In genomic region chr18:48541747-48542108, GRCh38 we compare ENCODE assay signal across 9 cellular contexts. TPM values are rescaled to one million over a fixed set of nuclear protein-coding genes. Genes with fewer than 3 reads are reported as not detected.
DNase-seq lines count a peak whose midpoint lies in the region; ATAC-seq and TF ChIP-seq lines count a peak whose summit lies in the region.
"Had no signal": no experiment of that assay in that cellular context is flagged by ENCODE, and none has a peak within 500 bp of the region (broad histone marks: within the 10 kb centered on the region; RNA-seq: fewer than 3 reads in every experiment).

No MANE protein-coding gene starts in this region.

- peaks cover 46% of the 10 kb centered on the region for H3K4me1 Mint-ChIP-seq in type B pancreatic cell (ENCODE audit: unreplicated experiment)

- DNase-seq in heart left ventricle (no peak), Right ventricle myocardium superior (no peak), caudate nucleus (lab: John Stamatoyannopoulos, UW) (no peak), mesendoderm (no peak), type B pancreatic cell (ENCODE audit: extremely low spot score, unreplicated experiment) (no peak)
- DNase-seq: Karpas-422 had no signal

- intact Hi-C loops in heart left ventricle (cut with DNase I) = loop anchor here in 7 of 10 donors (2.0 to 10.0 kb wide), 9 partner anchors 21 to 121 kb away; no protein-coding TSS in a partner anchor
- intact Hi-C loops in Right ventricle myocardium superior (cut with DNase I) = no loop called here

- no peak overlapping the region for H4K8ac ChIP-seq in mesendoderm (ENCODE audit: low read depth, low read length)

- H3K27me3 Mint-ChIP-seq in type B pancreatic cell = no peaks in the 10 kb centered on the region

- H3K36me3 Mint-ChIP-seq in type B pancreatic cell = no peaks in the 10 kb centered on the region

- peak overlapping the region; percentile 29 for H3K23ac ChIP-seq in mesendoderm (ENCODE audit: low read length)

- H3K27ac ChIP-seq in heart left ventricle (peak overlapping the region; percentile 89 to 98 (median 96)), caudate nucleus (ENCODE audit: low read depth, low read length) (peak overlapping the region; percentile 88), mesendoderm (ENCODE audit: low read depth, low read length) (no peak overlapping the region)

- 82 to 90% (median 84%) methylated on average over 2 of the region's 2 CpGs for WGBS in heart left ventricle, 4 donors
- WGBS in mesendoderm (ENCODE audit: extremely low coverage, insufficient coverage, low lambda C conversion rate) = no CpG with 5 or more reads among the region's 2 CpGs

- H3K56ac ChIP-seq in mesendoderm (ENCODE audit: low read length) = peak overlapping the region; percentile 88

- H2BK5ac ChIP-seq in mesendoderm (ENCODE audit: low read length) = no peak overlapping the region

- H3K79me1 ChIP-seq in mesendoderm (ENCODE audit: low read length) = peaks cover 9% of the 10 kb centered on the region

- H3K18ac ChIP-seq in mesendoderm (ENCODE audit: low read length) = peak overlapping the region; percentile 29

- H4K5ac ChIP-seq in mesendoderm (ENCODE audit: low read length) = no peak overlapping the region

- no peaks in the 10 kb centered on the region for H3K27me3 ChIP-seq in heart left ventricle
- no peaks in the 10 kb centered on the region for H3K27me3 ChIP-seq in mesendoderm (ENCODE audit: insufficient read depth, low read length, poor library complexity)

- no peak for ATAC-seq in heart left ventricle
- no peak for ATAC-seq in Right ventricle myocardium superior (ENCODE audit: poor library complexity)
- no peak for ATAC-seq in HG03521 (IDR thresholded peaks at IDR 0.05; ENCODE audit: unreplicated experiment)
- no peak for ATAC-seq in GM19324 (IDR thresholded peaks at IDR 0.05; ENCODE audit: low FRiP score, unreplicated experiment)
- no peak for ATAC-seq in HG02610 (IDR thresholded peaks at IDR 0.05; ENCODE audit: unreplicated experiment)

- H3K9me3 ChIP-seq in heart left ventricle = no peaks in the 10 kb centered on the region

- TF ChIP-seq CTCF in heart left ventricle (IDR thresholded peaks at IDR 0.05) (no peak), type B pancreatic cell (conservative IDR thresholded peaks at IDR 0.05) (no peak)

- peaks cover 5% of the 10 kb centered on the region for H3K79me2 ChIP-seq in mesendoderm (ENCODE audit: control insufficient read depth, insufficient read depth, low read length)

- no peak for TF ChIP-seq POLR2A in heart left ventricle (IDR thresholded peaks at IDR 0.05)

- H3K36me3 ChIP-seq in heart left ventricle (no peaks in the 10 kb centered on the region), mesendoderm (ENCODE audit: control insufficient read depth, insufficient read depth, low read length) (no peaks in the 10 kb centered on the region)

- H3K9me3 Mint-ChIP-seq in type B pancreatic cell = no peaks in the 10 kb centered on the region

- H3K9ac ChIP-seq in mesendoderm (ENCODE audit: low read length) = peak overlapping the region; percentile 69

- H3K27ac Mint-ChIP-seq in type B pancreatic cell = peak overlapping the region; percentile 93

- H3K4me1 ChIP-seq in heart left ventricle = peaks cover 0 to 60% (median 50%) of the 10 kb centered on the region in 12 donors
- peaks cover 39% of the 10 kb centered on the region for H3K4me1 ChIP-seq in mesendoderm (ENCODE audit: control insufficient read depth, low read depth, low read length)

- H3K4me3 Mint-ChIP-seq in type B pancreatic cell = peak overlapping the region; percentile 93

- H2AK5ac ChIP-seq in mesendoderm (ENCODE audit: low read length) = peak overlapping the region; percentile 39

- H2BK120ac ChIP-seq in mesendoderm (ENCODE audit: low read depth, low read length) = no peak overlapping the region

- H3K4ac ChIP-seq in mesendoderm (ENCODE audit: low read depth, low read length) = no peak overlapping the region

- no peak overlapping the region for H2BK15ac ChIP-seq in mesendoderm (replicated peaks; ENCODE audit: low read depth)

- peak overlapping the region; percentile 21 for H3K4me2 ChIP-seq in mesendoderm (ENCODE audit: low read length)

- H3K4me3 ChIP-seq in heart left ventricle (peak overlapping the region in 10 of 12 donors; percentile 70 to 93 (median 76)), mesendoderm (ENCODE audit: low read length) (no peak overlapping the region)

RNA-seq across cellular contexts. Expression of gene CTIF, which starts 2.9 kb away (rescaled TPM):
- total RNA-seq in heart left ventricle = 10 to 100 TPM; 21.2 to 82.8 (median 68.0) TPM
- 10 to 100 TPM; 63.7 to 93.0 TPM for polyA plus RNA-seq in heart left ventricle
- 54.5 TPM for total RNA-seq in Right ventricle myocardium superior
- 11.5 TPM for polyA plus RNA-seq in mesendoderm (2013, experiment 1 of 2)
- polyA plus RNA-seq in mesendoderm (2013, experiment 2 of 2) = 14.5 TPM
- total RNA-seq in type B pancreatic cell (ENCODE audit: low replicate concordance) = 37.9 and 48.5 TPM in 2 replicates
